ENCODE assay signal across 1 cellular context in genomic region chr3:152335273-152335672, GRCh38.
TF ChIP-seq lines count a peak whose summit lies in the region.

No MANE protein-coding gene starts in this region.

TF ChIP-seq in GM12878, 131 proteins besides CTCF, POLR2A, EP300 and RAD21 (continued from another document):
- no peak for TF ChIP-seq USF1 (IDR thresholded peaks at IDR 0.05; ENCODE audit: borderline replicate concordance, extremely low read length, insufficient read depth, low read depth, low read length)
- TF ChIP-seq PML (IDR thresholded peaks at IDR 0.05; ENCODE audit: low read length) = no peak
- no peak for TF ChIP-seq DPF2 (IDR thresholded peaks at IDR 0.05)
- no peak for TF ChIP-seq YY1 (IDR thresholded peaks at IDR 0.05; ENCODE audit: low read depth, low read length)
- no peak for TF ChIP-seq NFXL1 (IDR thresholded peaks at IDR 0.05; ENCODE audit: borderline replicate concordance)
- no peak for TF ChIP-seq NR2C1 (IDR thresholded peaks at IDR 0.05)
- no peak for TF ChIP-seq ATF2 (IDR thresholded peaks at IDR 0.05; ENCODE audit: low read length)
- no peak for TF ChIP-seq ZNF622 (IDR thresholded peaks at IDR 0.05)
- TF ChIP-seq PRDM15 (CRISPR knock-in tag; IDR thresholded peaks at IDR 0.05) = no peak
- no peak for TF ChIP-seq ZNF24 (IDR thresholded peaks at IDR 0.05)
- TF ChIP-seq NFIC (IDR thresholded peaks at IDR 0.05; ENCODE audit: low read depth, low read length) = peak; percentile 28; the same call in 1 of the 2 replicates
